ENCODE assay signal across 21 cellular contexts in the genomic region with DNA sequence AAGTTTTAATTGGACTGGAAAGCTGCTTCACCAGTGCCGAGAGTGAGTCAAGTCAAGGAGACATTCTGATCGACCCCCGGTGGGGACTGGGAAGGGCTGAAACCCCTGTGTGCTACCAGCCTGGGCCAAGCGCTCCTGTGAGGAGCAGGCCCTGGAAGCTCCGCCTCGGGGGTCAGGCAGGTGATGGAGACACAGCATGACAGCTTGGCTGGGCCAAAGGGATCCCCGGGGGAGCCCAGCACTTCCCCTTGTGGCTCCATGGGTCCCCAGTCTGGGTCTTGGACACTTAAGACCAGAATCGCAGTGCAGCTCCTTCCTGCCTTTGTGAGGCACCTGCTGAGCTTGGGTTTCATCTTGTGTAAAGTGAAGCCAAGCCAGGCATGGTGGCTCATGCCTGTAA.
DNase-seq lines count a peak whose midpoint lies in the region; ATAC-seq, FAIRE-seq and TF ChIP-seq lines count a peak whose summit lies in the region.
"Had no signal": no experiment of that assay in that cellular context is flagged by ENCODE, and none has a peak within 500 bp of the region (broad histone marks: within the 10 kb centered on the region; RNA-seq: fewer than 3 reads in every experiment).

No MANE protein-coding gene starts in this region.

- no peak for TF ChIP-seq CTCF in HEK293 (tag by site-specific recombination; IDR thresholded peaks at IDR 0.05)
- TF ChIP-seq CTCF in K562 (IDR thresholded peaks at IDR 0.05 in 2 of 3, conservative IDR thresholded peaks at IDR 0.05 in 1 of 3; ENCODE audit: insufficient read depth in 2 of 3, low read depth in 1 of 3, low read length in 3 of 3): no peak
- TF ChIP-seq CTCF in kidney (IDR thresholded peaks at IDR 0.05; ENCODE audit: borderline replicate concordance, extremely low read depth, insufficient read depth): no peak

- POLR2A ChIA-PET in HEK293 (lab: Yijun Ruan, JAX): no interaction called here
- POLR2A ChIA-PET in K562 (lab: Yijun Ruan, JAX): no interaction called here

- H3K27ac ChIP-seq in HEK293 (ENCODE audit: extremely low read depth, low read depth, low read length) (no peak overlapping the region), K562 (ENCODE audit: extremely low read depth, low read depth, low read length) (no peak overlapping the region), kidney (ENCODE audit: low read depth in 2 of 2, low read length in 2 of 2) (no peak overlapping the region), GM23248 (no peak overlapping the region)
- H3K27ac ChIP-seq: neutrophil, RWPE1, SK-N-MC, transverse colon had no signal

- H3K4me2 ChIP-seq in K562 (ENCODE audit: insufficient read depth, low read length): no peak overlapping the region
- H3K4me2 ChIP-seq in GM23248 (ENCODE audit: unreplicated experiment): no peak overlapping the region

- no peak for TF ChIP-seq RAD21 in K562 (CRISPR knock-in tag; conservative IDR thresholded peaks at IDR 0.05 in 1 of 2, IDR thresholded peaks at IDR 0.05 in 1 of 2)

- FAIRE-seq in K562 (lab: Jason Lieb, UNC): no peak
- no peak for FAIRE-seq in kidney (lab: Jason Lieb, UNC)
- FAIRE-seq: frontal cortex, G401.6 had no signal

- BruUV-seq in K562 (replicated peaks; lab: Mats Ljungman, UMichigan): no TSS peak

- peak overlapping the region; percentile 76; the same call in 1 of the 2 replicates for H2AFZ ChIP-seq in K562 (ENCODE audit: low read depth, low read length)
- H2AFZ ChIP-seq in GM23248: no peak overlapping the region

- peaks cover 13% of the 10 kb centered on the region for H3K4me1 ChIP-seq in HEK293 (ENCODE audit: control insufficient read depth, insufficient read depth, low read length)
- H3K4me1 ChIP-seq in K562 (replicated peaks in 1 of 2; ENCODE audit: control insufficient read depth in 2 of 2, insufficient read depth in 2 of 2, low read length in 2 of 2): peaks cover 28 to 70% of the 10 kb centered on the region in 2 experiments
- H3K4me1 ChIP-seq in kidney (ENCODE audit: control insufficient read depth in 1 of 2, insufficient read depth in 1 of 2, low read depth in 1 of 2, low read length in 2 of 2): peaks cover 0 to 5% of the 10 kb centered on the region in 2 donors
- no peaks in the 10 kb centered on the region for H3K4me1 ChIP-seq in GM23248 (ENCODE audit: insufficient read depth)
- H3K4me1 ChIP-seq: transverse colon had no signal

- no peak for ATAC-seq in K562
- ATAC-seq: activated CD4-positive, CD25-positive, alpha-beta regulatory T cell treated with anti-CD3 and anti-CD28 coated beads, Interleukin-2, amount 50 U/mL, for 24 hours; activated T-cell treated with anti-CD3 and anti-CD28 coated beads, Interleukin-2, amount 50 U/mL, for 72 hours; sciatic nerve had no signal

- TF ChIP-seq EP300 in K562 (IDR thresholded peaks at IDR 0.05; ENCODE audit: low read length): no peak

- DNase-seq in K562 (ENCODE audit: extremely low read depth in 1 of 4, low spot score in 3 of 4) (peak in 1 of 4 experiments; percentile 17), kidney (peak; percentile 41), retina (peak; percentile 33), GM23248 (no peak)
- DNase-seq in stimulated activated CD4-positive, alpha-beta T cell treated with anti-CD3 and anti-CD28 coated beads, Interleukin-2, amount 100 ng/mL, for 24 hours: no peak
- no peak for DNase-seq in activated CD4-positive, alpha-beta T cell treated with anti-CD3 and anti-CD28 coated beads, Interleukin-2, amount 50 U/mL, for 4 hours
- DNase-seq: activated CD4-positive, alpha-beta T cell treated with anti-CD3 and anti-CD28 coated beads, Interleukin-2, amount 50 U/mL, for 48 hours; activated T-cell treated with anti-CD3 and anti-CD28 coated beads, Interleukin-2, amount 50 U/mL, for 72 hours; Caco-2; HFFc6; stimulated activated CD4-positive, alpha-beta T cell treated with anti-CD3 and anti-CD28 coated beads, Interleukin-4, amount 100 ng/mL, for 4 hours; T-helper 2 cell; transverse colon had no signal

- intact Hi-C loops in K562 (cut with micrococcal nuclease) (no loop called here), kidney (cut with DNase I) (no loop called here)

- H3K9me3 ChIP-seq in HEK293 (ENCODE audit: control insufficient read depth, insufficient read depth, low read depth, low read length): no peaks in the 10 kb centered on the region
- H3K9me3 ChIP-seq in K562 (replicated peaks; ENCODE audit: control insufficient read depth, insufficient read depth, low read depth, low read length): no peaks in the 10 kb centered on the region
- H3K9me3 ChIP-seq in kidney (ENCODE audit: control insufficient read depth in 1 of 2, low read length in 2 of 2): no peaks in the 10 kb centered on the region
- H3K9me3 ChIP-seq in GM23248 (ENCODE audit: low read depth): no peaks in the 10 kb centered on the region
- H3K9me3 ChIP-seq: Caco-2, neutrophil, transverse colon had no signal

- 0 out of 2 replicates have a peak, but pooled peaks cover 6% of the 10 kb centered on the region for H4K20me1 ChIP-seq in K562 (replicated peaks; ENCODE audit: control insufficient read depth, insufficient read depth, low read length)
- H4K20me1 ChIP-seq in GM23248 (ENCODE audit: insufficient read depth): no peaks in the 10 kb centered on the region

- H3K9me2 ChIP-seq in GM23248 (ENCODE audit: insufficient read depth): no peaks in the 10 kb centered on the region

- CTCF ChIA-PET in HEK293 (lab: Yijun Ruan, JAX): no interaction called here
- CTCF ChIA-PET in K562 (lab: Yijun Ruan, JAX; ENCODE audit: low intra/inter-chr PET ratio): no interaction called here

- no peak overlapping the region for H3K4me3 ChIP-seq in HEK293 (ENCODE audit: low read depth, low read length)
- no peak overlapping the region for H3K4me3 ChIP-seq in K562
- H3K4me3 ChIP-seq in kidney (ENCODE audit: low read length in 2 of 2): no peak overlapping the region
- no peak overlapping the region for H3K4me3 ChIP-seq in GM23248
- H3K4me3 ChIP-seq: SK-N-MC, transverse colon had no signal

- WGBS in K562 (ENCODE audit: insufficient coverage, low coverage, missing lambda C conversion rate): 70% methylated on average over 2 of the region's 8 CpGs
- 71 to 82% methylated on average over 7 to 8 of the region's 8 CpGs for WGBS in GM23248 (ENCODE audit: low coverage in 1 of 2, low lambda C conversion rate in 2 of 2, missing lambda C conversion rate in 2 of 2), 2 experiments

- in situ Hi-C loops in K562 (cut with MboI) (no loop called here), GM23248 (cut with MboI) (no loop called here)

- H3K79me2 ChIP-seq in K562 (ENCODE audit: control insufficient read depth, insufficient read depth, low read length) (peaks cover 29% of the 10 kb centered on the region), GM23248 (ENCODE audit: insufficient read depth) (no peaks in the 10 kb centered on the region)

- H3F3A ChIP-seq in GM23248 (ENCODE audit: insufficient read depth): no peaks in the 10 kb centered on the region

- H3K27me3 ChIP-seq in K562 (ENCODE audit: control insufficient read depth in 2 of 2, insufficient read depth in 2 of 2, low read length in 2 of 2) (no peaks in the 10 kb centered on the region), GM23248 (replicated peaks; ENCODE audit: insufficient read depth) (no peaks in the 10 kb centered on the region)
- H3K27me3 ChIP-seq: neutrophil, transverse colon had no signal

- no peaks in the 10 kb centered on the region for H3K9me1 ChIP-seq in K562 (ENCODE audit: control insufficient read depth, insufficient read depth, low read length)

- TF ChIP-seq POLR2A in K562 (conservative IDR thresholded peaks at IDR 0.05): no peak

- no peaks in the 10 kb centered on the region for H3K36me3 ChIP-seq in HEK293 (ENCODE audit: control insufficient read depth in 2 of 2, insufficient read depth in 1 of 2, low read length in 2 of 2)
- peaks cover 2% of the 10 kb centered on the region; the same call in 2 of the 3 replicates for H3K36me3 ChIP-seq in K562 (ENCODE audit: control insufficient read depth, insufficient read depth, low read length)
- H3K36me3 ChIP-seq in kidney (ENCODE audit: control insufficient read depth in 1 of 2, insufficient read depth in 2 of 2, low read length in 2 of 2): no peaks in the 10 kb centered on the region
- H3K36me3 ChIP-seq in GM23248 (ENCODE audit: low read depth): no peaks in the 10 kb centered on the region
- H3K36me3 ChIP-seq: neutrophil, transverse colon had no signal

- H3K9ac ChIP-seq in K562 (ENCODE audit: insufficient read depth in 1 of 2, low read depth in 2 of 2, low read length in 2 of 2) (peak overlapping the region in 1 of 2 experiments; percentile 41; a peak in 1 of 4 replicates), kidney (ENCODE audit: low read length in 2 of 2) (no peak overlapping the region), GM23248 (no peak overlapping the region)

TF ChIP-seq in HEK293, 187 proteins besides CTCF, POLR2A, EP300 and RAD21:
- TF ChIP-seq OSR2 (tag by site-specific recombination; IDR thresholded peaks at IDR 0.05) (no peak), ZIC2 (tag by site-specific recombination; IDR thresholded peaks at IDR 0.05) (peak; percentile 95)

TF ChIP-seq in K562, 482 proteins besides CTCF, POLR2A, EP300 and RAD21:
- TF ChIP-seq SPI1 (IDR thresholded peaks at IDR 0.05; ENCODE audit: borderline replicate concordance, low read depth, low read length) (0 out of 2 replicates have a peak, but pooled peaks have one; percentile 14), PCBP1 (IDR thresholded peaks at IDR 0.05; ENCODE audit: low read depth, low read length, poor library complexity, severe bottlenecking) (no peak)

Comparison
In these comparisons a context has a peak if more than half of its experiments do, and no peak if none do; other contexts are left out.
1. DNase-seq: peak in kidney (single experiment) and retina (single experiment); none in GM23248 (single experiment), stimulated activated CD4-positive, alpha-beta T cell treated with anti-CD3 and anti-CD28 coated beads, Interleukin-2, amount 100 ng/mL, for 24 hours (0 of 2) and activated CD4-positive, alpha-beta T cell treated with anti-CD3 and anti-CD28 coated beads, Interleukin-2, amount 50 U/mL, for 4 hours (0 of 2).